ENCODE assay signal across 1 cellular context in genomic region chr18:36757081-36757480, GRCh38.
TF ChIP-seq lines count a peak whose summit lies in the region.

No MANE protein-coding gene starts in this region.

TF ChIP-seq in GM23338, 12 proteins besides CTCF, POLR2A, EP300 and RAD21 (continued from another document):
- TF ChIP-seq ZNF462 (CRISPR knock-in tag; IDR thresholded peaks at IDR 0.05): no peak
- TF ChIP-seq, protein P1, sequence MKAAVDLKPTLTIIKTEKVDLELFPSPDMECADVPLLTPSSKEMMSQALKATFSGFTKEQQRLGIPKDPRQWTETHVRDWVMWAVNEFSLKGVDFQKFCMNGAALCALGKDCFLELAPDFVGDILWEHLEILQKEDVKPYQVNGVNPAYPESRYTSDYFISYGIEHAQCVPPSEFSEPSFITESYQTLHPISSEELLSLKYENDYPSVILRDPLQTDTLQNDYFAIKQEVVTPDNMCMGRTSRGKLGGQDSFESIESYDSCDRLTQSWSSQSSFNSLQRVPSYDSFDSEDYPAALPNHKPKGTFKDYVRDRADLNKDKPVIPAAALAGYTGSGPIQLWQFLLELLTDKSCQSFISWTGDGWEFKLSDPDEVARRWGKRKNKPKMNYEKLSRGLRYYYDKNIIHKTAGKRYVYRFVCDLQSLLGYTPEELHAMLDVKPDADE (IDR thresholded peaks at IDR 0.05): no peak
- no peak for TF ChIP-seq JUNB (IDR thresholded peaks at IDR 0.05; ENCODE audit: unreplicated experiment)
- no peak for TF ChIP-seq EZH2phosphoT487 (IDR thresholded peaks at IDR 0.05; ENCODE audit: unreplicated experiment)
- no peak for TF ChIP-seq POLR2AphosphoS5 (IDR thresholded peaks at IDR 0.05; ENCODE audit: low read depth)
